2 cellular contexts compared by ENCODE assay signal in the genomic region with DNA sequence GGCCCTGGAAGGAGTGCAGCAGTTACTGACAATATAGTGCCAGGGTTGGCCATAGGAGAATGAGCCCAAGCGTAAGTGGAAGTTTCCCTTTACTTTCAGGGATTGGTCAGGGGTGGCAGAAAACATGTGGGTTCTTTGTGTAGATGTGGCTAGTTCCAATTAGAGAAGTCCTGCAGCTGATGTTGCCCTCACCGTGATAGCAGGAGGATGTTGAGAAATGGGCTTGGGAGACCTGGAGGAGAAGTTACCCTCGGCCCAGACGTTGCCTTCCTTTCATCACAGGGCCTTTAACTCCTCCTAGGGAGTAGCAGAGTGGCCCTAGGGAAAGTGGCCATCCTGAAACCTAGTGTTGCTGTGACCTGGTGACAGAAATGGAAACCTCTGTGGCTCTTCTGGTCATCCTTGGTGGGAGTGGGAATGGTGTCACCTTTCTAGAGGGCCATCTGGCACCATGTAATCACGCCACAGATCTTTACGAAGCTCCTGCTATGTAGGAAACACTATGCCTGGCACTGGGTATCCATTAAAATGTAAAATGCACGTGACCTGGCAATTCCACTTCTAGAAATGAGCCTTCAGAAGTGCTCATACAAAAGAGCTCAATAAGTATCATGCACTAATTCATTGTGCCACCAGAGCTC.
TF ChIP-seq lines count a peak whose summit lies in the region.

No MANE protein-coding gene starts in this region.

TF ChIP-seq in liver, 16 proteins besides CTCF, POLR2A, EP300 and RAD21:
- TF ChIP-seq, protein P1, sequence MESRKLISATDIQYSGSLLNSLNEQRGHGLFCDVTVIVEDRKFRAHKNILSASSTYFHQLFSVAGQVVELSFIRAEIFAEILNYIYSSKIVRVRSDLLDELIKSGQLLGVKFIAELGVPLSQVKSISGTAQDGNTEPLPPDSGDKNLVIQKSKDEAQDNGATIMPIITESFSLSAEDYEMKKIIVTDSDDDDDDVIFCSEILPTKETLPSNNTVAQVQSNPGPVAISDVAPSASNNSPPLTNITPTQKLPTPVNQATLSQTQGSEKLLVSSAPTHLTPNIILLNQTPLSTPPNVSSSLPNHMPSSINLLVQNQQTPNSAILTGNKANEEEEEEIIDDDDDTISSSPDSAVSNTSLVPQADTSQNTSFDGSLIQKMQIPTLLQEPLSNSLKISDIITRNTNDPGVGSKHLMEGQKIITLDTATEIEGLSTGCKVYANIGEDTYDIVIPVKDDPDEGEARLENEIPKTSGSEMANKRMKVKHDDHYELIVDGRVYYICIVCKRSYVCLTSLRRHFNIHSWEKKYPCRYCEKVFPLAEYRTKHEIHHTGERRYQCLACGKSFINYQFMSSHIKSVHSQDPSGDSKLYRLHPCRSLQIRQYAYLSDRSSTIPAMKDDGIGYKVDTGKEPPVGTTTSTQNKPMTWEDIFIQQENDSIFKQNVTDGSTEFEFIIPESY (IDR thresholded peaks at IDR 0.05): no peak
- TF ChIP-seq, protein P2, sequence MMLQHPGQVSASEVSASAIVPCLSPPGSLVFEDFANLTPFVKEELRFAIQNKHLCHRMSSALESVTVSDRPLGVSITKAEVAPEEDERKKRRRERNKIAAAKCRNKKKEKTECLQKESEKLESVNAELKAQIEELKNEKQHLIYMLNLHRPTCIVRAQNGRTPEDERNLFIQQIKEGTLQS (IDR thresholded peaks at IDR 0.05): no peak
- TF ChIP-seq RXRA (IDR thresholded peaks at IDR 0.05): no peak
- TF ChIP-seq MAX (IDR thresholded peaks at IDR 0.05): no peak
- TF ChIP-seq SP1 (IDR thresholded peaks at IDR 0.05): no peak
- no peak for TF ChIP-seq FOXA2 (IDR thresholded peaks at IDR 0.05)
- TF ChIP-seq JUND (IDR thresholded peaks at IDR 0.05): no peak

TF ChIP-seq in HepG2, 621 proteins besides CTCF, POLR2A, EP300 and RAD21:
- TF ChIP-seq MXD1 (CRISPR knock-in tag; IDR thresholded peaks at IDR 0.05): no peak
- no peak for TF ChIP-seq PPARG (CRISPR knock-in tag; conservative IDR thresholded peaks at IDR 0.05)
